10 cellular contexts compared by ENCODE assay signal in the genomic region with DNA sequence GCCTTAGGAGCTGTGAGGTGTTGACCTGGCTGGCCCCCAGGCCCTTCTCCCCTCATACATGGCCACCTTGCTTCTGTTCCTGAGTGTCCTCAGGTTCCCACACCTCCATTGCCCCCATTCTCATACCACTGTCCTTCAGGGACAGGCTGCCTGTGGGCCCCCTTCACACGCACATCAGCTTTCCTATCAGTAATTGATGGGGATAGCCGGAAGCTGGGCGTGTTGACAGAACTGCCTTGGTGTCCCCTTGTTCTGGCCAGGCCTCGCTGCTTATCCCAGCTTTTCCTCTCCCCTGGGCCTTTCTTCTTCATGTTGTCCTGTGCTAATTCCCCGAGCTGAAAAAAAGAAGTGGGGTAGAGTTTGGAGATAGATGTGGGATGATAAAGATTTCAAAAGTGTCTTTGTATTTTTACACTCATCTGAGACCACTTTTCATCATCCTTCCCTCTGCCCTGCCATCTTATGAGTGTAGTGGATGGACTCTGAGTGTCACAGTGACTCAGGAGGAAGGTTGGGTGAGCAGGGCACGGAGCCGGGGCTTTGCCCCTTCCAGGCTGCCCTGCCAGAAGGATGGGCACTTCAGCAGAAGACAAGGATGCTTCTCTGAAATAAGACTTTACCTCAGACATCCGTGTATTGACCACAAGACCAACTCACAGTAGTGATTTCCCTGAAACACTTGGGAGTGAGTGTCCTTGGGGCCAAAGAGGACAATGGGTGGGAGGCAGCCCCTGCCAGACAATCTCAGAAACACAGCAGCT. TPM values are rescaled to one million over a fixed set of nuclear protein-coding genes. Genes with fewer than 3 reads are reported as not detected.
DNase-seq lines count a peak whose midpoint lies in the region; ATAC-seq and TF ChIP-seq lines count a peak whose summit lies in the region.
"Had no signal": no experiment of that assay in that cellular context is flagged by ENCODE, and none has a peak within 500 bp of the region (broad histone marks: within the 10 kb centered on the region; RNA-seq: fewer than 3 reads in every experiment).

No MANE protein-coding gene starts in this region.

- H3K9me3 Mint-ChIP-seq in MCF 10A (ENCODE audit: unreplicated experiment) (no peaks in the 10 kb centered on the region), natural killer cell (no peaks in the 10 kb centered on the region)

- WGBS in mammary epithelial cell (ENCODE audit: low coverage, missing lambda C conversion rate): 96% methylated on average over 6 of the region's 8 CpGs

- peaks cover 17% of the 10 kb centered on the region for H3K36me3 ChIP-seq in mammary epithelial cell (ENCODE audit: insufficient read depth, low read length)
- no peaks in the 10 kb centered on the region for H3K36me3 ChIP-seq in uterus
- H3K36me3 ChIP-seq in SJCRH30: peaks cover 32% of the 10 kb centered on the region

- ATAC-seq in natural killer cell: peak in 1 of 3 donors; percentile 5

- H3K27me3 Mint-ChIP-seq in MCF 10A (ENCODE audit: insufficient read depth, unreplicated experiment) (no peaks in the 10 kb centered on the region), natural killer cell (ENCODE audit: low read depth in 2 of 2) (no peaks in the 10 kb centered on the region)

- H3K27ac Mint-ChIP-seq in MCF 10A (ENCODE audit: low read depth, unreplicated experiment) (peak overlapping the region; percentile 35), natural killer cell (peak overlapping the region; percentile 94 to 95)

- H4K20me1 ChIP-seq in mammary epithelial cell (ENCODE audit: insufficient read depth, low read length): no peaks in the 10 kb centered on the region

- in situ Hi-C loops in mammary epithelial cell (cut with MboI; ENCODE audit: low sequenced_read_pairs in 2 of 2): no loop called here

- TF ChIP-seq POLR2A in uterus (IDR thresholded peaks at IDR 0.05): no peak

- H3K9me3 ChIP-seq in mammary epithelial cell (replicated peaks; ENCODE audit: insufficient read depth, low read length) (no peaks in the 10 kb centered on the region), uterus (no peaks in the 10 kb centered on the region), SJCRH30 (replicated peaks) (no peaks in the 10 kb centered on the region)
- H3K9me3 ChIP-seq: BE2C had no signal

- H3K27ac ChIP-seq in mammary epithelial cell (ENCODE audit: insufficient read depth, low read depth, low read length) (no peak overlapping the region), coronary artery (peak overlapping the region; percentile 97 to 98), uterus (peak overlapping the region; percentile 93 to 98), SJCRH30 (no peak overlapping the region)

- peaks cover 25% of the 10 kb centered on the region for H3K4me1 Mint-ChIP-seq in MCF 10A (ENCODE audit: insufficient read depth, unreplicated experiment)
- H3K4me1 Mint-ChIP-seq in natural killer cell: peaks cover 60 to 69% of the 10 kb centered on the region in 2 donors

- peaks cover 99% of the 10 kb centered on the region for H3K79me2 ChIP-seq in mammary epithelial cell (ENCODE audit: insufficient read depth, low read length)

- H3K27me3 ChIP-seq in mammary epithelial cell (ENCODE audit: insufficient read depth, low read length) (no peaks in the 10 kb centered on the region), uterus (no peaks in the 10 kb centered on the region), SJCRH30 (no peaks in the 10 kb centered on the region)
- H3K27me3 ChIP-seq: BE2C had no signal

- H3K4me3 Mint-ChIP-seq in MCF 10A (ENCODE audit: unreplicated experiment) (no peak overlapping the region), natural killer cell (peak overlapping the region; percentile 79)

- BruUV-seq in MCF 10A (replicated peaks; lab: Mats Ljungman, UMichigan) (no TSS peak), mammary epithelial cell (replicated peaks; lab: Mats Ljungman, UMichigan) (no TSS peak)

- intact Hi-C loops in MCF 10A (cut with micrococcal nuclease) (no loop called here), mammary epithelial cell (cut with micrococcal nuclease) (no loop called here), natural killer cell (cut with micrococcal nuclease) (no loop called here), uterus (cut with DNase I; ENCODE audit: low total_unique reads) (no loop called here)

- no peak overlapping the region for H3K4me2 ChIP-seq in mammary epithelial cell (ENCODE audit: insufficient read depth, low read depth, low read length)

- H3K4me1 ChIP-seq in mammary epithelial cell (ENCODE audit: insufficient read depth, low read length) (peaks cover 33% of the 10 kb centered on the region), uterus (peaks cover 30 to 47% of the 10 kb centered on the region in 2 donors), SJCRH30 (no peaks in the 10 kb centered on the region)

- POLR2A ChIA-PET in MCF 10A (lab: Yijun Ruan, JAX): no interaction called here

- H3K36me3 Mint-ChIP-seq in MCF 10A (ENCODE audit: insufficient read depth, unreplicated experiment) (peaks cover 41% of the 10 kb centered on the region), natural killer cell (no peaks in the 10 kb centered on the region)

- CTCF ChIA-PET in MCF 10A (lab: Yijun Ruan, JAX) (interaction anchor here (1.4 to 3.3 kb wide), 2 partner anchors 14 to 15 kb away, joined by 7 to 29 read pairs; no protein-coding TSS in a partner anchor), mammary epithelial cell (lab: Charles Lee; ENCODE audit: low non-redundant PET) (no interaction called here)

- H3K9ac ChIP-seq in mammary epithelial cell (ENCODE audit: insufficient read depth, low read length): no peak overlapping the region

- dilution Hi-C loops in mammary epithelial cell (cut with HindIII; ENCODE audit: low sequenced_read_pairs): no loop called here

- H3K4me3 ChIP-seq in mammary epithelial cell (replicated peaks in 1 of 3; ENCODE audit: insufficient read depth in 1 of 3, low read depth in 2 of 3, low read length in 3 of 3): no peak overlapping the region
- peak overlapping the region; percentile 34 for H3K4me3 ChIP-seq in coronary artery
- peak overlapping the region in 1 of 2 donors; percentile 15 for H3K4me3 ChIP-seq in uterus
- no peak overlapping the region for H3K4me3 ChIP-seq in SJCRH30

- no peak overlapping the region for H2AFZ ChIP-seq in mammary epithelial cell (ENCODE audit: low read depth, low read length)

- TF ChIP-seq CTCF in MCF 10A (IDR thresholded peaks at IDR 0.05; ENCODE audit: unreplicated experiment) (no peak), mammary epithelial cell (conservative IDR thresholded peaks at IDR 0.05 in 1 of 2, IDR thresholded peaks at IDR 0.05 in 1 of 2; ENCODE audit: extremely low read depth in 1 of 2, insufficient read depth in 1 of 2, low read depth in 1 of 2, low read length in 2 of 2) (no peak), coronary artery (IDR thresholded peaks at IDR 0.05) (no peak), natural killer cell (IDR thresholded peaks at IDR 0.05) (no peak), uterus (IDR thresholded peaks at IDR 0.05) (no peak), GM20000 (IDR thresholded peaks at IDR 0.05; ENCODE audit: extremely low read depth, missing control alignments) (no peak)

- DNase-seq in MCF 10A (ENCODE audit: unreplicated experiment) (no peak), mammary epithelial cell (no peak), coronary artery (ENCODE audit: low spot score) (no peak), natural killer cell (no peak), uterus (peak in 1 of 2 donors; percentile 14), GM20000 (ENCODE audit: low spot score) (no peak), SJCRH30 (no peak)
- DNase-seq in stimulated activated naive CD4-positive, alpha-beta T cell treated with Interleukin-2 at 50 U/mL for 16 hours (lab: John Stamatoyannopoulos, UW): no peak
- DNase-seq: BE2C; stimulated activated CD4-positive, alpha-beta T cell treated with anti-CD3 and anti-CD28 coated beads, Interleukin-1b, Interleukin-23, amount 100 ng/mL, for 48 hours had no signal

RNA-seq across cellular contexts. Expression of gene MED15, which starts 42.8 kb away (rescaled TPM):
- total RNA-seq in MCF 10A (2022) (122 TPM in 2 replicates), mammary epithelial cell (100 to 1,000 TPM in 1 of 2 donors, 10 to 100 TPM in 1; 34.3 to 138 TPM), natural killer cell (100 to 1,000 TPM; 269 to 291 (median 270) TPM), uterus (100 to 1,000 TPM in 1 of 4 donors, 10 to 100 TPM in 3; 16.5 to 110 (median 38.6) TPM)
- 51.1 TPM for polyA plus RNA-seq in mammary epithelial cell
- 93.6 TPM for polyA minus RNA-seq in mammary epithelial cell
- 14.7 and 15.2 TPM in 2 replicates for total RNA-seq in SJCRH30 (2014; rRNA removed; shearing (Covaris generic))

RNA-seq across cellular contexts. Expression of gene KLHL22, which starts 54.6 kb away (rescaled TPM):
- total RNA-seq in MCF 10A (2022) (14.7 and 20.9 TPM in 2 replicates), mammary epithelial cell (10 to 100 TPM; 14.7 to 18.8 TPM), natural killer cell (10 to 100 TPM; 26.5 to 53.0 (median 31.0) TPM), uterus (10 to 100 TPM; 14.1 to 73.8 (median 42.7) TPM)
- 10.5 TPM for polyA plus RNA-seq in mammary epithelial cell
- 2.3 TPM for polyA minus RNA-seq in mammary epithelial cell
- 12.2 and 12.7 TPM in 2 replicates for total RNA-seq in SJCRH30 (2014; rRNA removed; shearing (Covaris generic))

Comparison
In these comparisons a context has a peak if more than half of its experiments do, and no peak if none do; other contexts are left out.
1. H3K27ac ChIP-seq: peak in coronary artery (2 of 2) and uterus (2 of 2); none in mammary epithelial cell (single experiment) and SJCRH30 (single experiment).